Comparison of ENCODE assay signal across 14 cellular contexts in genomic region chr6:36169023-36170007, GRCh38. TPM values are rescaled to one million over a fixed set of nuclear protein-coding genes. Genes with fewer than 3 reads are reported as not detected.
A peak's percentile ranks its signal among the peaks of the same experiment; 100 is the strongest.
DNase-seq lines count a peak whose midpoint lies in the region; ATAC-seq, FAIRE-seq and TF ChIP-seq lines count a peak whose summit lies in the region.
"Had no signal": no experiment of that assay in that cellular context is flagged by ENCODE, and none has a peak within 500 bp of the region (broad histone marks: within the 10 kb centered on the region; RNA-seq: fewer than 3 reads in every experiment).

No MANE protein-coding gene starts in this region.

- DNase-seq in GM10248 (ENCODE audit: extremely low spot score) (peak; percentile 23), GM19239 (ENCODE audit: insufficient read length, low spot score) (no peak), NCI-H2081 (lab: John Stamatoyannopoulos, UW) (no peak), tibial nerve (ENCODE audit: low spot score in 2 of 2) (no peak)
- peak; percentile 12 for DNase-seq in activated CD4-positive, alpha-beta memory T cell treated with anti-CD3 and anti-CD28 coated beads for 36 hours
- DNase-seq in natural killer cell treated with Interleukin-12 subunit alpha and Interleukin-12 subunit beta and Interleukin-15 and Interleukin-18, amount 100 ng/mL, for 72 hours (ENCODE audit: low spot score) = no peak
- DNase-seq: activated effector memory CD4-positive, alpha-beta T cell treated with Interleukin-2 at 50 U/mL for 16 hours; effector CD4-positive, alpha-beta T cell; left colon; NCI-H774; posterior cingulate gyrus had no signal

- peaks cover 2% of the 10 kb centered on the region for H3K36me3 Mint-ChIP-seq in activated CD4-positive, alpha-beta memory T cell treated with anti-CD3 and anti-CD28 coated beads for 36 hours
- no peaks in the 10 kb centered on the region for H3K36me3 Mint-ChIP-seq in natural killer cell treated with Interleukin-12 subunit alpha and Interleukin-12 subunit beta and Interleukin-15 and Interleukin-18, amount 100 ng/mL, for 72 hours
- H3K36me3 Mint-ChIP-seq: CD14-positive monocyte had no signal

- H3K9me3 ChIP-seq in tibial nerve = no peaks in the 10 kb centered on the region
- H3K9me3 ChIP-seq: breast epithelium had no signal

- peaks cover 18% of the 10 kb centered on the region for H3K4me1 Mint-ChIP-seq in activated CD4-positive, alpha-beta memory T cell treated with anti-CD3 and anti-CD28 coated beads for 36 hours (ENCODE audit: low read depth)
- peaks cover 24 to 27% of the 10 kb centered on the region in 2 donors for H3K4me1 Mint-ChIP-seq in natural killer cell treated with Interleukin-12 subunit alpha and Interleukin-12 subunit beta and Interleukin-15 and Interleukin-18, amount 100 ng/mL, for 72 hours (ENCODE audit: low read depth in 2 of 2)

- no peak overlapping the region for H3K4me3 ChIP-seq in tibial nerve
- H3K4me3 ChIP-seq: breast epithelium had no signal

- H3K27ac ChIP-seq in tibial nerve = no peak overlapping the region
- H3K27ac ChIP-seq: breast epithelium had no signal

- intact Hi-C loops in activated CD4-positive, alpha-beta memory T cell treated with anti-CD3 and anti-CD28 coated beads for 36 hours (cut with micrococcal nuclease) = loop anchor here (1.0 kb wide), 1 partner anchor 38 kb away; no protein-coding TSS in a partner anchor

- peak; percentile 80 to 85 for ATAC-seq in natural killer cell treated with Interleukin-12 subunit alpha and Interleukin-12 subunit beta and Interleukin-15 and Interleukin-18, amount 100 ng/mL, for 72 hours
- no peak for ATAC-seq in HG03469 (IDR thresholded peaks at IDR 0.05; ENCODE audit: unreplicated experiment)
- ATAC-seq: left colon had no signal

- FAIRE-seq in GM19239 (lab: Jason Lieb, UNC) = peak; percentile 63

- no peaks in the 10 kb centered on the region for H3K27me3 ChIP-seq in tibial nerve
- H3K27me3 ChIP-seq: breast epithelium had no signal

- H3K4me3 Mint-ChIP-seq in activated CD4-positive, alpha-beta memory T cell treated with anti-CD3 and anti-CD28 coated beads for 36 hours = no peak overlapping the region
- peak overlapping the region; percentile 69 for H3K4me3 Mint-ChIP-seq in natural killer cell treated with Interleukin-12 subunit alpha and Interleukin-12 subunit beta and Interleukin-15 and Interleukin-18, amount 100 ng/mL, for 72 hours
- H3K4me3 Mint-ChIP-seq: CD14-positive monocyte had no signal

- peaks cover 0 to 11% (median 0%) of the 10 kb centered on the region in 3 donors for H3K36me3 ChIP-seq in tibial nerve
- H3K36me3 ChIP-seq: breast epithelium had no signal

- no peaks in the 10 kb centered on the region for H3K27me3 Mint-ChIP-seq in activated CD4-positive, alpha-beta memory T cell treated with anti-CD3 and anti-CD28 coated beads for 36 hours
- H3K27me3 Mint-ChIP-seq in natural killer cell treated with Interleukin-12 subunit alpha and Interleukin-12 subunit beta and Interleukin-15 and Interleukin-18, amount 100 ng/mL, for 72 hours = no peaks in the 10 kb centered on the region

- WGBS in tibial nerve, 2 donors = 89 to 100% methylated on average over 2 of the region's 2 CpGs

- TF ChIP-seq CTCF in GM10248 (IDR thresholded peaks at IDR 0.05; ENCODE audit: control extremely low read depth, extremely low read depth, low read depth, missing control alignments) (no peak), tibial nerve (IDR thresholded peaks at IDR 0.05) (no peak)

- TF ChIP-seq EP300 in tibial nerve (IDR thresholded peaks at IDR 0.05) = no peak

- no peaks in the 10 kb centered on the region for H3K9me3 Mint-ChIP-seq in activated CD4-positive, alpha-beta memory T cell treated with anti-CD3 and anti-CD28 coated beads for 36 hours
- peaks cover 3% of the 10 kb centered on the region for H3K9me3 Mint-ChIP-seq in natural killer cell treated with Interleukin-12 subunit alpha and Interleukin-12 subunit beta and Interleukin-15 and Interleukin-18, amount 100 ng/mL, for 72 hours
- H3K9me3 Mint-ChIP-seq: CD14-positive monocyte had no signal

- TF ChIP-seq POLR2A in tibial nerve (IDR thresholded peaks at IDR 0.05) = no peak

- POLR2A ChIA-PET in GM10248 (lab: Yijun Ruan, JAX) = no interaction called here
- POLR2A ChIA-PET in activated CD4-positive, alpha-beta memory T cell treated with anti-CD3 and anti-CD28 coated beads for 36 hours (lab: Charles Lee) = no interaction called here

- H3K27ac Mint-ChIP-seq in activated CD4-positive, alpha-beta memory T cell treated with anti-CD3 and anti-CD28 coated beads for 36 hours = peak overlapping the region; percentile 38
- H3K27ac Mint-ChIP-seq in natural killer cell treated with Interleukin-12 subunit alpha and Interleukin-12 subunit beta and Interleukin-15 and Interleukin-18, amount 100 ng/mL, for 72 hours = peak overlapping the region; percentile 86 to 96

- no peaks in the 10 kb centered on the region for H3K4me1 ChIP-seq in tibial nerve
- H3K4me1 ChIP-seq: breast epithelium had no signal

- CTCF ChIA-PET in GM10248 (lab: Yijun Ruan, JAX) = interaction anchor here (1.5 kb wide), 1 partner anchor 23 kb away, joined by 4 read pairs; no protein-coding TSS in a partner anchor
- CTCF ChIA-PET in activated CD4-positive, alpha-beta memory T cell treated with anti-CD3 and anti-CD28 coated beads for 36 hours (lab: Charles Lee) = interaction anchor here (0.8 kb wide), 1 partner anchor 26 kb away, joined by 3 read pairs; no protein-coding TSS in a partner anchor

RNA-seq across cellular contexts. Expression of gene BRPF3, which starts 27.2 kb away (rescaled TPM):
- 10 to 100 TPM; 16.0 to 18.3 TPM for total RNA-seq in activated CD4-positive, alpha-beta memory T cell treated with anti-CD3 and anti-CD28 coated beads for 36 hours
- 10 to 100 TPM; 37.2 to 43.6 TPM for total RNA-seq in natural killer cell treated with Interleukin-12 subunit alpha and Interleukin-12 subunit beta and Interleukin-15 and Interleukin-18, amount 100 ng/mL, for 72 hours
- 10 to 100 TPM; 18.4 to 32.7 (median 23.9) TPM for total RNA-seq in tibial nerve

RNA-seq across cellular contexts. Expression of gene MAPK13, which starts 39.0 kb away (rescaled TPM):
- 10 to 100 TPM; 61.0 to 65.0 TPM for total RNA-seq in activated CD4-positive, alpha-beta memory T cell treated with anti-CD3 and anti-CD28 coated beads for 36 hours
- 10 to 100 TPM; 40.7 to 74.2 TPM for total RNA-seq in natural killer cell treated with Interleukin-12 subunit alpha and Interleukin-12 subunit beta and Interleukin-15 and Interleukin-18, amount 100 ng/mL, for 72 hours
- total RNA-seq in tibial nerve = 10 to 100 TPM in 2 of 4 donors, 1 to 10 TPM in 2; 2.7 to 11.7 (median 7.2) TPM

Comparison
In these comparisons a context has a peak if more than half of its experiments do, and no peak if none do; other contexts are left out.
1. DNase-seq: peak in GM10248 (single experiment) and activated CD4-positive, alpha-beta memory T cell treated with anti-CD3 and anti-CD28 coated beads for 36 hours (single experiment); none in GM19239 (single experiment), natural killer cell treated with Interleukin-12 subunit alpha and Interleukin-12 subunit beta and Interleukin-15 and Interleukin-18, amount 100 ng/mL, for 72 hours (single experiment), NCI-H2081 (0 of 2) and tibial nerve (0 of 2).